Comparison of ENCODE assay signal across 13 cellular contexts in genomic region chr17:79969906-79970305, GRCh38.
"Had no signal": no experiment of that assay in that cellular context is flagged by ENCODE, and none has a peak within 500 bp of the region (broad histone marks: within the 10 kb centered on the region; RNA-seq: fewer than 3 reads in every experiment).

No MANE protein-coding gene starts in this region.

- H3K4me3 ChIP-seq: colonic mucosa, esophagus muscularis mucosa, mucosa of descending colon, right atrium auricular region, thyroid gland had no signal

- H3K4me1 Mint-ChIP-seq: natural killer cell had no signal

- FAIRE-seq: small intestine, urothelium cell line had no signal

- H3K4me1 ChIP-seq: colonic mucosa, esophagus muscularis mucosa, right atrium auricular region, thyroid gland had no signal

- H3K27ac Mint-ChIP-seq: natural killer cell, type B pancreatic cell had no signal

- H3K36me3 Mint-ChIP-seq: natural killer cell had no signal

- H3K27ac ChIP-seq: colonic mucosa, esophagus muscularis mucosa, right atrium auricular region, thyroid gland had no signal

- H3K36me3 ChIP-seq: colonic mucosa, right atrium auricular region had no signal

- H3K4me3 Mint-ChIP-seq: natural killer cell, neural crest cell, type B pancreatic cell had no signal

- H3K27me3 Mint-ChIP-seq: type B pancreatic cell had no signal

- H3K9me3 ChIP-seq: colonic mucosa, esophagus muscularis mucosa, mucosa of descending colon, right atrium auricular region, thyroid gland had no signal

- H3K27me3 ChIP-seq: colonic mucosa, esophagus muscularis mucosa, right atrium auricular region, thyroid gland had no signal

- H3K9me3 Mint-ChIP-seq: natural killer cell, neural crest cell, type B pancreatic cell had no signal

- DNase-seq: effector CD4-positive, alpha-beta T cell; foreskin fibroblast; natural killer cell; small intestine; stimulated activated CD4-positive, alpha-beta T cell treated with anti-CD3 and anti-CD28 coated beads, Interleukin-12 subunit alpha, Interleukin-12 subunit beta, amount 100 ng/mL, for 4 hours; thyroid gland had no signal
